8 cellular contexts compared by ENCODE assay signal in the genomic region with DNA sequence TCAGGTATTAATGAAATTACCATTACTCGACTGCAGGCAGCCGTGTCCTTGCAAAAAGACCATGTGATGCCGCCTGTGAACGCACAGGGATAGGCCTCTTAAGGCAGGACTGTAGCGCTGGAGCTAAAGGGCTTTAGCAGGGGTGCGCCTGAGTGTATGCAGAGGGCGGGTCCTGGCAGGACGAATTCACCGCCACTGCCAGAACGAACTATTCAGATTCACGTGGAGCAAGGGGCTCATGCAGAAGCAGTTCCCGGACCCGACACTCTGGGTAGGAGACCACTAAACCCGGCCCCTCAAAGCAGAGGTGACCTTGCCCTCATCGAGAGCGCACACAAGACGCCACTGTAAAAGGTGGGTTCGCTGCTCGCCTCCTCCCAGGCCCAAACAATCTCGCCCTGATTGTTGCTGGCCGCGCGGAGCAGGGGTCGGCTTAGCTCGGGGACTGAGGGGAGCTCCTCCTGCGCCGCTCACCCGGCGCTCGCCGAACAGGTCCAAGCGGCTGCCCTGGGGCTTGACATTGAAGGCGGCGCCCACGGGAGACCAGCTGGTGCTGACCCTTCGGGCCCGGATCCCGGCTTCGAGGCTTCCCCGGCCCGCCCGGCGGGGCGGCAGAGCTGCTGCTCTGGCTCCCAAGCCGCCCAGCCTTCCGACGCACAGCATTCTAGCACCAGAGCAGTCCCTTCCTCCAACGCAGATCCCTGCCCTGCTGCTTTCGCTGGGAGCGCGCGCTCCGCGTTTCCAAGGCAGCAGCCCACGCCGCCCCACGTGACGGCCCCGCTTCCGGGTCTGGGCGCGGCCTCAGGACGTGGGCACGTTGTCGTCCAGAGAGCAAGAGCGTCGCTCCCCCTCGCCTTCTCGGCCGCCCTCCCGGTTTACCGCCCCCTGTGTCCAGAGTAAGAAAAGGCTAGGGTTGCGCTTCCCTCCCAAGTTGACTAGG. TPM values are rescaled to one million over a fixed set of nuclear protein-coding genes. Genes with fewer than 3 reads are reported as not detected.
A peak's percentile ranks its signal among the peaks of the same experiment; 100 is the strongest.
DNase-seq lines count a peak whose midpoint lies in the region; ATAC-seq and TF ChIP-seq lines count a peak whose summit lies in the region.

A gene (minus strand): TSS at position 743 of the 940 bp plus-strand sequence. CDS start 80 bp downstream, at position 663.

- H3K4me1 ChIP-seq in Peyer's patch (peaks cover 0 to 7% (median 4%) of the 10 kb centered on the region in 4 donors), esophagus muscularis mucosa (peaks cover 9 to 23% (median 21%) of the 10 kb centered on the region in 4 donors)

- no peaks in the 10 kb centered on the region for H3K9me3 Mint-ChIP-seq in activated T-cell treated with anti-CD3 and anti-CD28 coated beads, Interleukin-2, amount 50 U/mL, for 72 hours

- no peak for TF ChIP-seq EP300 in esophagus muscularis mucosa (IDR thresholded peaks at IDR 0.05)

- TF ChIP-seq CTCF in Peyer's patch (IDR thresholded peaks at IDR 0.05) (peak; percentile 70 to 92 (median 74)), esophagus muscularis mucosa (IDR thresholded peaks at IDR 0.05) (peak; percentile 72 to 82 (median 81))

- H3K27me3 Mint-ChIP-seq in activated T-cell treated with anti-CD3 and anti-CD28 coated beads, Interleukin-2, amount 50 U/mL, for 72 hours (ENCODE audit: low read depth): no peaks in the 10 kb centered on the region

- WGBS in esophagus muscularis mucosa: 0% methylated on average over 12 of the region's 73 CpGs

- ATAC-seq in GM21619 (IDR thresholded peaks at IDR 0.05; ENCODE audit: unreplicated experiment): peak; percentile 90
- ATAC-seq in activated T-cell treated with anti-CD3 and anti-CD28 coated beads, Interleukin-2, amount 50 U/mL, for 72 hours (replicated peaks in 1 of 2): peak; percentile 96 to 97

- peak within 1 kb of the TSS; percentile 79 to 91 (median 83) for H3K27ac ChIP-seq in Peyer's patch
- peak within 1 kb of the TSS; percentile 92 to 94 (median 93) for H3K27ac ChIP-seq in esophagus muscularis mucosa (replicated peaks in 1 of 4)

- H3K27me3 ChIP-seq in Peyer's patch: no peaks in the 10 kb centered on the region
- no peaks in the 10 kb centered on the region for H3K27me3 ChIP-seq in esophagus muscularis mucosa

- H3K36me3 Mint-ChIP-seq in activated T-cell treated with anti-CD3 and anti-CD28 coated beads, Interleukin-2, amount 50 U/mL, for 72 hours (ENCODE audit: insufficient read depth in 2 of 2): peaks cover 0 to 3% of the 10 kb centered on the region in 2 donors

- peaks cover 0 to 8% (median 0%) of the 10 kb centered on the region in 3 donors for H3K36me3 ChIP-seq in Peyer's patch
- H3K36me3 ChIP-seq in esophagus muscularis mucosa: peaks cover 0 to 13% (median 9%) of the 10 kb centered on the region in 4 donors

- H3K27ac Mint-ChIP-seq in activated T-cell treated with anti-CD3 and anti-CD28 coated beads, Interleukin-2, amount 50 U/mL, for 72 hours: peak within 1 kb of the TSS; percentile 62

- H3K9me3 ChIP-seq in Peyer's patch: no peaks in the 10 kb centered on the region
- H3K9me3 ChIP-seq in esophagus muscularis mucosa: no peaks in the 10 kb centered on the region

- H3K4me3 ChIP-seq in Jurkat, Clone E6-1 (ENCODE audit: low read length): peak within 1 kb of the TSS; percentile 91
- peak within 1 kb of the TSS; percentile 83 to 98 (median 96) for H3K4me3 ChIP-seq in Peyer's patch
- H3K4me3 ChIP-seq in esophagus muscularis mucosa: peak within 1 kb of the TSS; percentile 81 to 100 (median 96)

- intact Hi-C loops in esophagus muscularis mucosa (cut with DNase I): no loop called here

- H3K4me1 Mint-ChIP-seq in activated T-cell treated with anti-CD3 and anti-CD28 coated beads, Interleukin-2, amount 50 U/mL, for 72 hours (ENCODE audit: low read depth): peaks cover 27% of the 10 kb centered on the region

- H3K4me3 Mint-ChIP-seq in activated T-cell treated with anti-CD3 and anti-CD28 coated beads, Interleukin-2, amount 50 U/mL, for 72 hours: peak within 1 kb of the TSS; percentile 81 to 95

- DNase-seq in DMS79 treated with DMSO at 0.1 percent for 48 hours (lab: John Stamatoyannopoulos, UW) (peak; percentile 68), Peyer's patch (peak; percentile 85 to 97 (median 96)), esophagus muscularis mucosa (ENCODE audit: extremely low spot score) (peak; percentile 96), myocyte (ENCODE audit: low read depth) (peak; percentile 97)
- peak; percentile 90 for DNase-seq in Jurkat, Clone E6-1 (ENCODE audit: low read depth, low spot score)
- peak; percentile 93 to 94 for DNase-seq in activated T-cell treated with anti-CD3 and anti-CD28 coated beads, Interleukin-2, amount 50 U/mL, for 72 hours
- DNase-seq in stimulated activated CD8-positive, alpha-beta memory T cell treated with anti-CD3 and anti-CD28 coated beads, Interleukin-7, amount 100 ng/mL, for 48 hours (ENCODE audit: extremely low read depth in 1 of 2, low read depth in 1 of 2): peak; percentile 89 to 91

- peak; percentile 41 to 62 for TF ChIP-seq POLR2A in Peyer's patch (IDR thresholded peaks at IDR 0.05)
- TF ChIP-seq POLR2A in esophagus muscularis mucosa (IDR thresholded peaks at IDR 0.05; ENCODE audit: low read depth): peak; percentile 61

RNA-seq across cellular contexts. Expression of the gene that starts here (rescaled TPM):
- polyA plus RNA-seq in Jurkat, Clone E6-1 (2012; ENCODE audit: insufficient read depth, insufficient read length): 11.4 TPM
- 10 to 100 TPM; 10.7 to 17.0 (median 12.5) TPM for total RNA-seq in Peyer's patch
- 10 to 100 TPM; 12.1 to 15.2 TPM for total RNA-seq in activated T-cell treated with anti-CD3 and anti-CD28 coated beads, Interleukin-2, amount 50 U/mL, for 72 hours
- 10 to 100 TPM; 12.1 to 20.3 (median 16.0) TPM for total RNA-seq in esophagus muscularis mucosa
- 18.3 and 19.9 TPM in 2 replicates for total RNA-seq in myocyte
- polyA plus RNA-seq in myocyte (2012): 28.2 TPM

Comparison
In these comparisons a context has a peak if more than half of its experiments do, and no peak if none do; other contexts are left out.
1. Peak in every context shown above with its lines: DNase-seq, ATAC-seq, H3K4me3 ChIP-seq and H3K27ac ChIP-seq.